ENCODE assay signal across 8 cellular contexts in genomic region chr9:128159784-128160602, GRCh38. TPM values are rescaled to one million over a fixed set of nuclear protein-coding genes. Genes with fewer than 3 reads are reported as not detected.
A peak's percentile ranks its signal among the peaks of the same experiment; 100 is the strongest.
DNase-seq lines count a peak whose midpoint lies in the region; ATAC-seq lines count a peak whose summit lies in the region.

Gene BBLN, plus strand, starts transcription at chr9:128160265. Its CDS starts 143 bp downstream, at chr9:128160408.

- peak; percentile 97 for DNase-seq in COR-L47 (lab: John Stamatoyannopoulos, UW)
- peak; percentile 93 for DNase-seq in OCI-M1 (lab: John Stamatoyannopoulos, UW)
- DNase-seq in activated T-cell treated with anti-CD3 and anti-CD28 coated beads for 24 hours (ENCODE audit: low read depth), result peak; percentile 92
- DNase-seq in epidermal melanocyte (ENCODE audit: insufficient read length, low spot score), result peak; percentile 99
- DNase-seq in stimulated activated CD8-positive, alpha-beta memory T cell treated with anti-CD3 and anti-CD28 coated beads, Interleukin-2, amount 100 ng/mL, for 48 hours (ENCODE audit: low read depth in 2 of 2), result peak; percentile 93

- peak; percentile 67 for ATAC-seq in GM21447 (IDR thresholded peaks at IDR 0.05; ENCODE audit: unreplicated experiment)

- no peaks in the 10 kb centered on the region for H3K27me3 Mint-ChIP-seq in IgD-negative memory B cell

- H3K4me1 Mint-ChIP-seq in IgD-negative memory B cell, result peaks cover 4 to 13% (median 9%) of the 10 kb centered on the region in 3 donors

- no peaks in the 10 kb centered on the region for H3K9me3 Mint-ChIP-seq in IgD-negative memory B cell

- peaks cover 21% of the 10 kb centered on the region for H3K4me1 ChIP-seq in mononuclear cell (ENCODE audit: insufficient read depth, low read length)

- H3K9me3 ChIP-seq in mononuclear cell (ENCODE audit: low read depth, low read length), result no peaks in the 10 kb centered on the region

- no peaks in the 10 kb centered on the region for H3K36me3 Mint-ChIP-seq in IgD-negative memory B cell

- peak within 1 kb of the TSS; percentile 77 to 90 (median 85) for H3K4me3 Mint-ChIP-seq in IgD-negative memory B cell

- no peaks in the 10 kb centered on the region for H3K27me3 ChIP-seq in mononuclear cell (ENCODE audit: insufficient read depth, low read length)

- peak within 1 kb of the TSS; percentile 46 to 75 (median 67) for H3K27ac Mint-ChIP-seq in IgD-negative memory B cell

- peak within 1 kb of the TSS; percentile 85 for H3K4me3 ChIP-seq in mononuclear cell (ENCODE audit: low read length)

RNA-seq across cellular contexts. Expression of gene BBLN, which starts in this region (rescaled TPM):
- polyA plus RNA-seq in IgD-negative memory B cell, result 145 TPM
- 78.1 TPM for total RNA-seq in mononuclear cell

Comparison
In these comparisons a context has a peak if more than half of its experiments do, and no peak if none do; other contexts are left out.
1. Peak in every context shown above with its lines: DNase-seq, ATAC-seq and H3K4me3 ChIP-seq.